ENCODE assay signal across 1 cellular context in the genomic region with DNA sequence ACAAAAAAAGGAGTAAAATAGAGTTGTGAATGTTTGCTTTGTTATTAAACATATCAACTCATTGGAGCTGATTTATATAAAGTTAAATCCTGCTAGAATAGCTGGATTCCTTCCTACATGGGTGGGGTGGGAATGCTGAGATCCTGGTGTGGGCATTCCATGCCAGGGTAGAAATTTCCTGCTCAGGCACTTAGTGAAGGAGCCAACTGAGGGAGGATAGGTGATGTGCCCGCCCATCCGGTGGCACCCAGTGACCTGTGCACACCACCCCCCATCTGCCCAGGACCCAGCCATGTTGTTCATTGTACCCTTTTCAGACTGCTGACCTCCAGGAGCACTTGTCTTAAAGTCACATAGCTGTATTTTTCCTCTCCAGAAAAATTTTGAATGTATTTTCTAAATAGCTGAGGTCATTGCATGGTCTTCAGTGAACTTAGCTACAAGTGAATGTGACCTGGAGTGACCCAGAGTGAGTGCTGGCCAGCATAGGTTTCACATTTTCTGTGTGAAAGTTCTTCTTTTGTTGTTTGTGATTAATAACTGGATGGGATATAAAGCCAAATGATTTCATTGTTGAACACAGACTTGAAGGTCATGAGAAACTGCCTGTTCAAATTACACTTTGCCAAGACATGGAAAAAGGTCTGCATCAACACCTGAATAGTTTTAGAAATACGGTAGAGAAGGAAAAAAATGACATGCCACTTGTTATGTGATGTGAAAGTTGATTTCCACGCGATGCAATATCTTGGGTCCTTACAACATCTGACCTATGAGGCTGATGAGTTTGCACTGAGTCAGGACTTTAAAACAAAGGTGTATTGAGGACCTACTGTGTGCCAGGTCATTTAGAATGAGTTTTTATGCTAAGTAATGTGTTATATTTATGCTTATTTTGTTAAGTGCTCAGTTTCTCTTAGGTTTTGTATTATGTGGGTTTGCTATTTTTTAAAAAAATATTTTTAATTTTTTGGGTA.
A peak's percentile ranks its signal among the peaks of the same experiment; 100 is the strongest.
TF ChIP-seq lines count a peak whose summit lies in the region.

No MANE protein-coding gene starts in this region.

TF ChIP-seq in K562, 482 proteins besides CTCF, POLR2A, EP300 and RAD21:
- TF ChIP-seq ZNF561 (CRISPR knock-in tag; conservative IDR thresholded peaks at IDR 0.05) (no peak), POLR2H (tag; IDR thresholded peaks at IDR 0.05; ENCODE audit: low read depth) (0 out of 2 replicates have a peak, but pooled peaks have one; percentile 40), ZKSCAN1 (IDR thresholded peaks at IDR 0.05; ENCODE audit: low read depth, low read length) (peak; percentile 82)
